In the genomic region with DNA sequence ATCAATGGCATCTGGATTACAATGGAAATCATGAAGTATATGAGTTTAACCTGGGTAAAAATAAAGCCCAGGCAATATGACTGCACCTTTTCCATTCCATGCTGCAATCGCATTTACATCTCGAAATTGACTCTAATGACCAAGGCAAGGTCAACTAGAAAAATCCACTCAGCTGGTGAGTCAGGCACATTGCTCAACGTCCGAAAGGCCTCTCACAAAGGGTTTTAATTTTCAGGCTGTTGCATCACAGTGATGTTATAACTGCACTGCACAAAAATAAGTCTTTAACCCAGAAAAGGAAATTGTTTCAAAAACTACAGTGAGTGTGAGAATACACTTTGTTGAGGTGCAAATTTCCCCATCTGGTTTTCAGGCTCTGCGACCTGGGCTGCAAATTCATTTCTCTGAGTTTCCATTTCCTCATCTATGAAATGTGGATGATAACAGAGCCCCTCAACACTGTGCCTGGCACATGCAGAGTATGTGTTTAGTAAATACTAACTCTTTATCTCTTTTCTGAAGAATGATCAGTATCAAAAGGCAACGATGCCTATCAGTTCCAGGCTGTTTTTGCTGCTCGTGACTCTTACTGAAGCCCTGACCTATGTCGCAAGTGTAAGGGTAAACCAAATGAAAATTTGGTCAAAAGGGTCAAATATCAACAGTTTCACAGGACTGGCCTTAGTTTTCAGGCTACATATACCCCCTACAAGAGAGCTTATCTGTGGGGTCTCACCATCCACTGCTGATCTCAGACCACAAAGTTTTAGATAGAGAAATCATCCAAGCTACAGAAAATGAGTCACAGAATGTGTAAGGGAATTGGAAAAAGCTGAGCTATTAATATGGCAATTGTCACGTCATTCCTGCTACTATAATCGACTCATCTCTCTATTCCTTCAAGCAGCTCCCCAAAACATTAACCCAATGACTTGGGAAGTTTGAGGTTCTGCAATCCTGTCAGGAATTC, we compare ENCODE assay signal across 1 cellular context.
TF ChIP-seq lines count a peak whose summit lies in the region.

No MANE protein-coding gene starts in this region.

TF ChIP-seq in HepG2, 621 proteins besides CTCF, POLR2A, EP300 and RAD21 (continued from another document and continues in another):
- TF ChIP-seq, protein P1, sequence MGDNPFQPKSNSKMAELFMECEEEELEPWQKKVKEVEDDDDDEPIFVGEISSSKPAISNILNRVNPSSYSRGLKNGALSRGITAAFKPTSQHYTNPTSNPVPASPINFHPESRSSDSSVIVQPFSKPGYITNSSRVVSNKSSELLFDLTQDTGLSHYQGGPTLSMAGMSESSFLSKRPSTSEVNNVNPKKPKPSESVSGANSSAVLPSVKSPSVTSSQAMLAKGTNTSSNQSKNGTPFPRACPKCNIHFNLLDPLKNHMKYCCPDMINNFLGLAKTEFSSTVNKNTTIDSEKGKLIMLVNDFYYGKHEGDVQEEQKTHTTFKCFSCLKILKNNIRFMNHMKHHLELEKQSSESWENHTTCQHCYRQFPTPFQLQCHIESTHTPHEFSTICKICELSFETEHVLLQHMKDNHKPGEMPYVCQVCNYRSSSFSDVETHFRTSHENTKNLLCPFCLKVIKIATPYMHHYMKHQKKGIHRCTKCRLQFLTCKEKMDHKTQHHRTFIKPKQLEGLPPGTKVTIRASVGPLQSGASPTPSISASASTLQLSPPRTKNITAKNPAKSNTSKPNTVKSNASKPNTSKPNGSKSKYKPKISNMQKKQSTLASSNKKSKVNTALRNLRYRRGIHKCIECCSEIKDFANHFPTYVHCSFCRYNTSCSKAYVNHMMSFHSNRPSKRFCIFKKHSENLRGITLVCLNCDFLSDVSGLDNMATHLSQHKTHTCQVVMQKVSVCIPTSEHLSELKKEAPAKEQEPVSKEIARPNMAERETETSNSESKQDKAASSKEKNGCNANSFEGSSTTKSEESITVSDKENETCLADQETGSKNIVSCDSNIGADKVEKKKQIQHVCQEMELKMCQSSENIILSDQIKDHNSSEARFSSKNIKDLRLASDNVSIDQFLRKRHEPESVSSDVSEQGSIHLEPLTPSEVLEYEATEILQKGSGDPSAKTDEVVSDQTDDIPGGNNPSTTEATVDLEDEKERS (CRISPR knock-in tag; IDR thresholded peaks at IDR 0.05), result no peak
- TF ChIP-seq ARHGAP35 (CRISPR knock-in tag; IDR thresholded peaks at IDR 0.05; ENCODE audit: borderline replicate concordance) (no peak), KDM1A (CRISPR knock-in tag; IDR thresholded peaks at IDR 0.05) (0 out of 2 replicates have a peak, but pooled peaks have one; percentile 32), ZNF776 (CRISPR knock-in tag; IDR thresholded peaks at IDR 0.05) (no peak), SRF (IDR thresholded peaks at IDR 0.05; ENCODE audit: low read depth, low read length) (no peak), SSRP1 (CRISPR knock-in tag; IDR thresholded peaks at IDR 0.05) (peak; percentile 76; the same call in 1 of the 2 replicates), ZBTB1 (CRISPR knock-in tag; IDR thresholded peaks at IDR 0.05; ENCODE audit: borderline replicate concordance) (no peak), PHF5A (CRISPR knock-in tag; IDR thresholded peaks at IDR 0.05; ENCODE audit: low read depth, unreplicated experiment) (no peak), ZNF7 (CRISPR knock-in tag; IDR thresholded peaks at IDR 0.05) (no peak), TOE1 (CRISPR knock-in tag; IDR thresholded peaks at IDR 0.05) (no peak), HMG20A (CRISPR knock-in tag; IDR thresholded peaks at IDR 0.05; ENCODE audit: borderline replicate concordance) (peak; percentile 77), TBX2 (CRISPR knock-in tag; IDR thresholded peaks at IDR 0.05; ENCODE audit: borderline replicate concordance) (peak; percentile 75), ZNF782 (CRISPR knock-in tag; IDR thresholded peaks at IDR 0.05; ENCODE audit: borderline replicate concordance) (no peak), DR1 (CRISPR knock-in tag; IDR thresholded peaks at IDR 0.05) (no peak), ELF4 (CRISPR knock-in tag; IDR thresholded peaks at IDR 0.05; ENCODE audit: borderline replicate concordance) (no peak), GLI4 (CRISPR knock-in tag; IDR thresholded peaks at IDR 0.05; ENCODE audit: borderline replicate concordance) (no peak), RBAK (CRISPR knock-in tag; IDR thresholded peaks at IDR 0.05) (no peak), MEIS1 (CRISPR knock-in tag; IDR thresholded peaks at IDR 0.05; ENCODE audit: borderline replicate concordance) (no peak), ZNF598 (CRISPR knock-in tag; IDR thresholded peaks at IDR 0.05; ENCODE audit: borderline replicate concordance) (no peak), RCOR2 (CRISPR knock-in tag; IDR thresholded peaks at IDR 0.05) (0 out of 2 replicates have a peak, but pooled peaks have one; percentile 46)
- TF ChIP-seq, protein P2, sequence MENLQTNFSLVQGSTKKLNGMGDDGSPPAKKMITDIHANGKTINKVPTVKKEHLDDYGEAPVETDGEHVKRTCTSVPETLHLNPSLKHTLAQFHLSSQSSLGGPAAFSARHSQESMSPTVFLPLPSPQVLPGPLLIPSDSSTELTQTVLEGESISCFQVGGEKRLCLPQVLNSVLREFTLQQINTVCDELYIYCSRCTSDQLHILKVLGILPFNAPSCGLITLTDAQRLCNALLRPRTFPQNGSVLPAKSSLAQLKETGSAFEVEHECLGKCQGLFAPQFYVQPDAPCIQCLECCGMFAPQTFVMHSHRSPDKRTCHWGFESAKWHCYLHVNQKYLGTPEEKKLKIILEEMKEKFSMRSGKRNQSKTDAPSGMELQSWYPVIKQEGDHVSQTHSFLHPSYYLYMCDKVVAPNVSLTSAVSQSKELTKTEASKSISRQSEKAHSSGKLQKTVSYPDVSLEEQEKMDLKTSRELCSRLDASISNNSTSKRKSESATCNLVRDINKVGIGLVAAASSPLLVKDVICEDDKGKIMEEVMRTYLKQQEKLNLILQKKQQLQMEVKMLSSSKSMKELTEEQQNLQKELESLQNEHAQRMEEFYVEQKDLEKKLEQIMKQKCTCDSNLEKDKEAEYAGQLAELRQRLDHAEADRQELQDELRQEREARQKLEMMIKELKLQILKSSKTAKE (CRISPR knock-in tag; IDR thresholded peaks at IDR 0.05; ENCODE audit: borderline replicate concordance), result 0 out of 2 replicates have a peak, but pooled peaks have one; percentile 56
- TF ChIP-seq, protein P3, sequence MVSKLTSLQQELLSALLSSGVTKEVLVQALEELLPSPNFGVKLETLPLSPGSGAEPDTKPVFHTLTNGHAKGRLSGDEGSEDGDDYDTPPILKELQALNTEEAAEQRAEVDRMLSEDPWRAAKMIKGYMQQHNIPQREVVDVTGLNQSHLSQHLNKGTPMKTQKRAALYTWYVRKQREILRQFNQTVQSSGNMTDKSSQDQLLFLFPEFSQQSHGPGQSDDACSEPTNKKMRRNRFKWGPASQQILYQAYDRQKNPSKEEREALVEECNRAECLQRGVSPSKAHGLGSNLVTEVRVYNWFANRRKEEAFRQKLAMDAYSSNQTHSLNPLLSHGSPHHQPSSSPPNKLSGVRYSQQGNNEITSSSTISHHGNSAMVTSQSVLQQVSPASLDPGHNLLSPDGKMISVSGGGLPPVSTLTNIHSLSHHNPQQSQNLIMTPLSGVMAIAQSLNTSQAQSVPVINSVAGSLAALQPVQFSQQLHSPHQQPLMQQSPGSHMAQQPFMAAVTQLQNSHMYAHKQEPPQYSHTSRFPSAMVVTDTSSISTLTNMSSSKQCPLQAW (CRISPR knock-in tag; IDR thresholded peaks at IDR 0.05), result peak; percentile 68
- TF ChIP-seq, protein P4, sequence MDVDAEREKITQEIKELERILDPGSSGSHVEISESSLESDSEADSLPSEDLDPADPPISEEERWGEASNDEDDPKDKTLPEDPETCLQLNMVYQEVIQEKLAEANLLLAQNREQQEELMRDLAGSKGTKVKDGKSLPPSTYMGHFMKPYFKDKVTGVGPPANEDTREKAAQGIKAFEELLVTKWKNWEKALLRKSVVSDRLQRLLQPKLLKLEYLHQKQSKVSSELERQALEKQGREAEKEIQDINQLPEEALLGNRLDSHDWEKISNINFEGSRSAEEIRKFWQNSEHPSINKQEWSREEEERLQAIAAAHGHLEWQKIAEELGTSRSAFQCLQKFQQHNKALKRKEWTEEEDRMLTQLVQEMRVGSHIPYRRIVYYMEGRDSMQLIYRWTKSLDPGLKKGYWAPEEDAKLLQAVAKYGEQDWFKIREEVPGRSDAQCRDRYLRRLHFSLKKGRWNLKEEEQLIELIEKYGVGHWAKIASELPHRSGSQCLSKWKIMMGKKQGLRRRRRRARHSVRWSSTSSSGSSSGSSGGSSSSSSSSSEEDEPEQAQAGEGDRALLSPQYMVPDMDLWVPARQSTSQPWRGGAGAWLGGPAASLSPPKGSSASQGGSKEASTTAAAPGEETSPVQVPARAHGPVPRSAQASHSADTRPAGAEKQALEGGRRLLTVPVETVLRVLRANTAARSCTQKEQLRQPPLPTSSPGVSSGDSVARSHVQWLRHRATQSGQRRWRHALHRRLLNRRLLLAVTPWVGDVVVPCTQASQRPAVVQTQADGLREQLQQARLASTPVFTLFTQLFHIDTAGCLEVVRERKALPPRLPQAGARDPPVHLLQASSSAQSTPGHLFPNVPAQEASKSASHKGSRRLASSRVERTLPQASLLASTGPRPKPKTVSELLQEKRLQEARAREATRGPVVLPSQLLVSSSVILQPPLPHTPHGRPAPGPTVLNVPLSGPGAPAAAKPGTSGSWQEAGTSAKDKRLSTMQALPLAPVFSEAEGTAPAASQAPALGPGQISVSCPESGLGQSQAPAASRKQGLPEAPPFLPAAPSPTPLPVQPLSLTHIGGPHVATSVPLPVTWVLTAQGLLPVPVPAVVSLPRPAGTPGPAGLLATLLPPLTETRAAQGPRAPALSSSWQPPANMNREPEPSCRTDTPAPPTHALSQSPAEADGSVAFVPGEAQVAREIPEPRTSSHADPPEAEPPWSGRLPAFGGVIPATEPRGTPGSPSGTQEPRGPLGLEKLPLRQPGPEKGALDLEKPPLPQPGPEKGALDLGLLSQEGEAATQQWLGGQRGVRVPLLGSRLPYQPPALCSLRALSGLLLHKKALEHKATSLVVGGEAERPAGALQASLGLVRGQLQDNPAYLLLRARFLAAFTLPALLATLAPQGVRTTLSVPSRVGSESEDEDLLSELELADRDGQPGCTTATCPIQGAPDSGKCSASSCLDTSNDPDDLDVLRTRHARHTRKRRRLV (CRISPR knock-in tag; IDR thresholded peaks at IDR 0.05), result no peak
- TF ChIP-seq, protein P5, sequence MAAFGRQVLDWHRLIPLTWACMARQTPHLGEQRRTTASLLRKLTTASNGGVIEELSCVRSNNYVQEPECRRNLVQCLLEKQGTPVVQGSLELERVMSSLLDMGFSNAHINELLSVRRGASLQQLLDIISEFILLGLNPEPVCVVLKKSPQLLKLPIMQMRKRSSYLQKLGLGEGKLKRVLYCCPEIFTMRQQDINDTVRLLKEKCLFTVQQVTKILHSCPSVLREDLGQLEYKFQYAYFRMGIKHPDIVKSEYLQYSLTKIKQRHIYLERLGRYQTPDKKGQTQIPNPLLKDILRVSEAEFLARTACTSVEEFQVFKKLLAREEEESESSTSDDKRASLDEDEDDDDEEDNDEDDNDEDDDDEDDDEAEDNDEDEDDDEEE (CRISPR knock-in tag; IDR thresholded peaks at IDR 0.05), result no peak
- TF ChIP-seq, protein P6, sequence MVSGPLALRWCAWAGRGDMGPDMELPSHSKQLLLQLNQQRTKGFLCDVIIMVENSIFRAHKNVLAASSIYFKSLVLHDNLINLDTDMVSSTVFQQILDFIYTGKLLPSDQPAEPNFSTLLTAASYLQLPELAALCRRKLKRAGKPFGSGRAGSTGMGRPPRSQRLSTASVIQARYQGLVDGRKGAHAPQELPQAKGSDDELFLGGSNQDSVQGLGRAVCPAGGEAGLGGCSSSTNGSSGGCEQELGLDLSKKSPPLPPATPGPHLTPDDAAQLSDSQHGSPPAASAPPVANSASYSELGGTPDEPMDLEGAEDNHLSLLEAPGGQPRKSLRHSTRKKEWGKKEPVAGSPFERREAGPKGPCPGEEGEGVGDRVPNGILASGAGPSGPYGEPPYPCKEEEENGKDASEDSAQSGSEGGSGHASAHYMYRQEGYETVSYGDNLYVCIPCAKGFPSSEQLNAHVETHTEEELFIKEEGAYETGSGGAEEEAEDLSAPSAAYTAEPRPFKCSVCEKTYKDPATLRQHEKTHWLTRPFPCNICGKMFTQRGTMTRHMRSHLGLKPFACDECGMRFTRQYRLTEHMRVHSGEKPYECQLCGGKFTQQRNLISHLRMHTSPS (CRISPR knock-in tag; IDR thresholded peaks at IDR 0.05; ENCODE audit: low read depth), result no peak
- TF ChIP-seq, protein P7, sequence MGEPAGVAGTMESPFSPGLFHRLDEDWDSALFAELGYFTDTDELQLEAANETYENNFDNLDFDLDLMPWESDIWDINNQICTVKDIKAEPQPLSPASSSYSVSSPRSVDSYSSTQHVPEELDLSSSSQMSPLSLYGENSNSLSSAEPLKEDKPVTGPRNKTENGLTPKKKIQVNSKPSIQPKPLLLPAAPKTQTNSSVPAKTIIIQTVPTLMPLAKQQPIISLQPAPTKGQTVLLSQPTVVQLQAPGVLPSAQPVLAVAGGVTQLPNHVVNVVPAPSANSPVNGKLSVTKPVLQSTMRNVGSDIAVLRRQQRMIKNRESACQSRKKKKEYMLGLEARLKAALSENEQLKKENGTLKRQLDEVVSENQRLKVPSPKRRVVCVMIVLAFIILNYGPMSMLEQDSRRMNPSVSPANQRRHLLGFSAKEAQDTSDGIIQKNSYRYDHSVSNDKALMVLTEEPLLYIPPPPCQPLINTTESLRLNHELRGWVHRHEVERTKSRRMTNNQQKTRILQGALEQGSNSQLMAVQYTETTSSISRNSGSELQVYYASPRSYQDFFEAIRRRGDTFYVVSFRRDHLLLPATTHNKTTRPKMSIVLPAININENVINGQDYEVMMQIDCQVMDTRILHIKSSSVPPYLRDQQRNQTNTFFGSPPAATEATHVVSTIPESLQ (CRISPR knock-in tag; conservative IDR thresholded peaks at IDR 0.05), result no peak
- TF ChIP-seq, protein P8, sequence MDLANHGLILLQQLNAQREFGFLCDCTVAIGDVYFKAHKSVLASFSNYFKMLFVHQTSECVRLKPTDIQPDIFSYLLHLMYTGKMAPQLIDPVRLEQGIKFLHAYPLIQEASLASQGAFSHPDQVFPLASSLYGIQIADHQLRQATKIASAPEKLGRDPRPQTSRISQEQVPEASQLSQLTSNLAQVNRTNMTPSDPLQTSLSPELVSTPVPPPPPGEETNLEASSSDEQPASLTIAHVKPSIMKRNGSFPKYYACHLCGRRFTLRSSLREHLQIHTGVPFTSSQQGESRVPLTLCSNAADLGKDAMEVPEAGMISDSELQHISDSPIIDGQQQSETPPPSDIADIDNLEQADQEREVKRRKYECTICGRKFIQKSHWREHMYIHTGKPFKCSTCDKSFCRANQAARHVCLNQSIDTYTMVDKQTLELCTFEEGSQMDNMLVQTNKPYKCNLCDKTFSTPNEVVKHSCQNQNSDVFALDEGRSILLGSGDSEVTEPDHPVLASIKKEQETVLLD (CRISPR knock-in tag; IDR thresholded peaks at IDR 0.05; ENCODE audit: low read depth), result no peak
- TF ChIP-seq, protein P9, sequence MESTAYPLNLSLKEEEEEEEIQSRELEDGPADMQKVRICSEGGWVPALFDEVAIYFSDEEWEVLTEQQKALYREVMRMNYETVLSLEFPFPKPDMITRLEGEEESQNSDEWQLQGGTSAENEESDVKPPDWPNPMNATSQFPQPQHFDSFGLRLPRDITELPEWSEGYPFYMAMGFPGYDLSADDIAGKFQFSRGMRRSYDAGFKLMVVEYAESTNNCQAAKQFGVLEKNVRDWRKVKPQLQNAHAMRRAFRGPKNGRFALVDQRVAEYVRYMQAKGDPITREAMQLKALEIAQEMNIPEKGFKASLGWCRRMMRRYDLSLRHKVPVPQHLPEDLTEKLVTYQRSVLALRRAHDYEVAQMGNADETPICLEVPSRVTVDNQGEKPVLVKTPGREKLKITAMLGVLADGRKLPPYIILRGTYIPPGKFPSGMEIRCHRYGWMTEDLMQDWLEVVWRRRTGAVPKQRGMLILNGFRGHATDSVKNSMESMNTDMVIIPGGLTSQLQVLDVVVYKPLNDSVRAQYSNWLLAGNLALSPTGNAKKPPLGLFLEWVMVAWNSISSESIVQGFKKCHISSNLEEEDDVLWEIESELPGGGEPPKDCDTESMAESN (CRISPR knock-in tag; conservative IDR thresholded peaks at IDR 0.05), result peak; percentile 54; the same call in 1 of the 2 replicates
